In genomic region chr1:43503534-43503933, GRCh38 we compare ENCODE assay signal across 32 cellular contexts.
"Had no signal": no experiment of that assay in that cellular context is flagged by ENCODE, and none has a peak within 500 bp of the region (broad histone marks: within the 10 kb centered on the region; RNA-seq: fewer than 3 reads in every experiment).

No MANE protein-coding gene starts in this region.

- H3K4me1 ChIP-seq: gastrocnemius medialis, heart right ventricle had no signal

- H3K4me2 ChIP-seq: hepatocyte had no signal

- H2AFZ ChIP-seq: hepatocyte had no signal

- H3K27ac ChIP-seq: brain microvascular endothelial cell, epithelial cell of prostate, gastrocnemius medialis, heart right ventricle, hepatocyte had no signal

- FAIRE-seq: astrocyte, colon, endometrium, endothelial cell of umbilical vein had no signal

- H3K4me1 Mint-ChIP-seq: activated CD4-positive, alpha-beta T cell treated with anti-CD3 and anti-CD28 coated beads, Interleukin-2, amount 10 ng/mL, durations not matched to agents 7 days and 5 days; activated T-helper 17 cell treated with anti-CD3 and anti-CD28 coated beads, Interleukin-2, amount 50 U/mL, for 72 hours had no signal

- H3K4me3 ChIP-seq: gastrocnemius medialis, heart right ventricle, hepatocyte had no signal

- DNase-seq: activated CD4-positive, alpha-beta memory T cell treated with anti-CD3 and anti-CD28 coated beads, Interleukin-2, amount 10 ng/mL, durations not matched to agents 7 days and 5 days; activated CD4-positive, alpha-beta T cell treated with anti-CD3 and anti-CD28 coated beads for 4 hours; activated CD4-positive, alpha-beta T cell treated with anti-CD3 and anti-CD28 coated beads, Interleukin-2, amount 10 ng/mL, durations not matched to agents 7 days and 5 days; activated CD4-positive, alpha-beta T cell treated with anti-CD3 and anti-CD28 coated beads, Interleukin-2, amount 50 U/mL, for 4 hours; activated CD4-positive, CD25-positive, alpha-beta regulatory T cell; activated CD4-positive, CD25-positive, alpha-beta regulatory T cell treated with anti-CD3 and anti-CD28 coated beads, Interleukin-2, amount 50 U/mL, for 72 hours; activated CD8-positive, alpha-beta memory T cell treated with anti-CD3 and anti-CD28 coated beads, Interleukin-2, amount 50 U/mL, for 48 hours; activated effector memory CD4-positive, alpha-beta T cell treated with Interleukin-2 at 50 U/mL for 16 hours; activated gamma-delta T cell treated with Interleukin-2 at 50 U/mL for 16 hours; activated naive CD4-positive, alpha-beta T cell treated with anti-CD3 and anti-CD28 coated beads, Interleukin-2, amount 50 U/mL, for 16 hours; activated naive CD4-positive, alpha-beta T cell treated with Interleukin-2 at 50 U/mL for 16 hours; activated T-cell treated with anti-CD3 and anti-CD28 coated beads for 4 hours; activated T-cell treated with anti-CD3 and anti-CD28 coated beads, Interleukin-2, amount 50 U/mL, for 24 hours; activated T-cell treated with anti-CD3 and anti-CD28 coated beads, Interleukin-2, amount 50 U/mL, for 72 hours; amniotic stem cell; anterior cingulate cortex; brain microvascular endothelial cell; caudate nucleus; cortex of kidney; effector CD8-positive, alpha-beta T cell; foreskin fibroblast; gastrocnemius medialis; heart right ventricle; T-helper 2 cell had no signal

- H3K79me2 ChIP-seq: hepatocyte had no signal

- H3K27ac Mint-ChIP-seq: activated CD4-positive, alpha-beta memory T cell treated with anti-CD3 and anti-CD28 coated beads, Interleukin-2, amount 10 ng/mL, durations not matched to agents 7 days and 5 days; activated CD4-positive, alpha-beta T cell treated with anti-CD3 and anti-CD28 coated beads, Interleukin-2, amount 10 ng/mL, durations not matched to agents 7 days and 5 days; activated naive CD8-positive, alpha-beta T cell; activated T-cell treated with anti-CD3 and anti-CD28 coated beads, Interleukin-2, amount 50 U/mL, for 24 hours; activated T-cell treated with anti-CD3 and anti-CD28 coated beads, Interleukin-2, amount 50 U/mL, for 72 hours; activated T-helper 17 cell treated with anti-CD3 and anti-CD28 coated beads, Interleukin-2, amount 50 U/mL, for 72 hours had no signal

- H3K4me3 Mint-ChIP-seq: activated CD4-positive, alpha-beta memory T cell treated with anti-CD3 and anti-CD28 coated beads, Interleukin-2, amount 10 ng/mL, durations not matched to agents 7 days and 5 days; activated CD4-positive, alpha-beta T cell treated with anti-CD3 and anti-CD28 coated beads, Interleukin-2, amount 10 ng/mL, durations not matched to agents 7 days and 5 days; activated naive CD8-positive, alpha-beta T cell; activated T-cell treated with anti-CD3 and anti-CD28 coated beads, Interleukin-2, amount 50 U/mL, for 24 hours; activated T-cell treated with anti-CD3 and anti-CD28 coated beads, Interleukin-2, amount 50 U/mL, for 72 hours; activated T-helper 17 cell treated with anti-CD3 and anti-CD28 coated beads, Interleukin-2, amount 50 U/mL, for 72 hours had no signal

- H3K9me3 ChIP-seq: gastrocnemius medialis, heart right ventricle had no signal

- H3K36me3 ChIP-seq: brain microvascular endothelial cell, gastrocnemius medialis, heart right ventricle had no signal

- H3K27me3 ChIP-seq: brain microvascular endothelial cell, gastrocnemius medialis, hepatocyte had no signal

- H3K9me3 Mint-ChIP-seq: activated CD4-positive, alpha-beta memory T cell treated with anti-CD3 and anti-CD28 coated beads, Interleukin-2, amount 10 ng/mL, durations not matched to agents 7 days and 5 days; activated CD4-positive, alpha-beta T cell treated with anti-CD3 and anti-CD28 coated beads, Interleukin-2, amount 10 ng/mL, durations not matched to agents 7 days and 5 days; activated T-cell treated with anti-CD3 and anti-CD28 coated beads, Interleukin-2, amount 50 U/mL, for 24 hours; activated T-cell treated with anti-CD3 and anti-CD28 coated beads, Interleukin-2, amount 50 U/mL, for 72 hours; activated T-helper 17 cell treated with anti-CD3 and anti-CD28 coated beads, Interleukin-2, amount 50 U/mL, for 72 hours had no signal

- H3K36me3 Mint-ChIP-seq: activated naive CD8-positive, alpha-beta T cell had no signal
